In the genomic region with DNA sequence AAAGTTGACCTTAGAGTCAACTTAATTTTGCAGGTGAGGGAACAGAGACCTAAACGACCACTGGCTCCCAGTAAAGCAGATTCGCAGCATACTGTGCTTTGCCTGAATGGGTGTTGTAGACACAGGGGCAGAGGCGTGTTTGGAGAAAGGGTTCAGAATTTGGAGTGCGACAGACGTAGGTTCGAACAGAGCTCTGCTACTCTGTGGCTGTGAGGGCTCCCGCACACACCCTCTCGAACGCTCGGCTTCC, we compare ENCODE assay signal across 1 cellular context.
A peak's percentile ranks its signal among the peaks of the same experiment; 100 is the strongest.
TF ChIP-seq lines count a peak whose summit lies in the region.

No MANE protein-coding gene starts in this region.

TF ChIP-seq in GM12878, 131 proteins besides CTCF, POLR2A, EP300 and RAD21:
- no peak for TF ChIP-seq BCL3 (IDR thresholded peaks at IDR 0.05; ENCODE audit: borderline replicate concordance, insufficient read depth, low read depth, low read length, poor library complexity, severe bottlenecking)
- TF ChIP-seq KLF5 (IDR thresholded peaks at IDR 0.05; ENCODE audit: partially characterized antibody), result peak; percentile 23
- no peak for TF ChIP-seq RCOR1 (conservative IDR thresholded peaks at IDR 0.05; ENCODE audit: low read depth, low read length)
- TF ChIP-seq EED (IDR thresholded peaks at IDR 0.05; ENCODE audit: low read depth), result no peak
- TF ChIP-seq, protein P1, sequence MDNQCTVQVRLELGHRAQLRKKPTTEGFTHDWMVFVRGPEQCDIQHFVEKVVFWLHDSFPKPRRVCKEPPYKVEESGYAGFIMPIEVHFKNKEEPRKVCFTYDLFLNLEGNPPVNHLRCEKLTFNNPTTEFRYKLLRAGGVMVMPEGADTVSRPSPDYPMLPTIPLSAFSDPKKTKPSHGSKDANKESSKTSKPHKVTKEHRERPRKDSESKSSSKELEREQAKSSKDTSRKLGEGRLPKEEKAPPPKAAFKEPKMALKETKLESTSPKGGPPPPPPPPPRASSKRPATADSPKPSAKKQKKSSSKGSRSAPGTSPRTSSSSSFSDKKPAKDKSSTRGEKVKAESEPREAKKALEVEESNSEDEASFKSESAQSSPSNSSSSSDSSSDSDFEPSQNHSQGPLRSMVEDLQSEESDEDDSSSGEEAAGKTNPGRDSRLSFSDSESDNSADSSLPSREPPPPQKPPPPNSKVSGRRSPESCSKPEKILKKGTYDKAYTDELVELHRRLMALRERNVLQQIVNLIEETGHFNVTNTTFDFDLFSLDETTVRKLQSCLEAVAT (IDR thresholded peaks at IDR 0.05), result 0 out of 2 replicates have a peak, but pooled peaks have one; percentile 16
- TF ChIP-seq HDGF (IDR thresholded peaks at IDR 0.05), result peak; percentile 54; the same call in 1 of the 2 replicates
- 0 out of 2 replicates have a peak, but pooled peaks have one; percentile 46 for TF ChIP-seq POLR2AphosphoS5 (IDR thresholded peaks at IDR 0.05; ENCODE audit: low read length)
